In the genomic region with DNA sequence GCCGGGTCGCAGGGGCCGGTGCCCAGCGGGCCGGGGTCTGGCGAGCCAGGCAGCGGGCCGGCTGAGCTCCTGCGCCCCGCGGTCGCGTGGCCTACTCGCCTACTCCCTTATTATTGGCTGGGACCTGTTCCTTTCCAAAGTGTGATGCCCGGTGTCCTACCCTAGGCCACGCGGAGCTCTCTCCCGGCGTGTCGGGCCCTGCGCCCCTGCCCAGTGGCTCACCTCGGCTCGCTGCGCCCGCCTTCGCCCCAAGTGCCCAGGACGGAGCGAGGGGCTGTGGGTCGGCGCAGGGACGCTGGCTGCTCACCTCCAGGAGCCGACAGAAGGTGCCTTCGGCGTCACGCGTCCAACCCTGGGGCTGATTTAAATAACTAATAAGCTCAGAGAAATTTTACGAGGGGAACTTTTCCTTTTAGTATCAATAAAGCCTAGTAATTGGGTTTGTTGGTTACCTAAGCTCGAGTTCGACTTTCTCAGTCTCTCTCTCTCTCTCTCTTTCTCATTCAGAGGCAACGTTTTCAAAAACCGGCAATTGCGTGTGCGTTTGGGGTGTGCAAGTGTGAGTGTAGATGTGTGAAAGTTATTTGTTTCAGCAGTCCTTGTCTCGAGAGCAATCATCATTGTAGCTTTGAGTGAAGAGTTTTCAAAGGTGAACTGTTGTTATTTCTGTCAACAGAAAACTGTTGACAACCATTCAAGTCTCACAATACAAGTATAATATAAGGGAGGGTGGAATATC, we compare ENCODE assay signal across 11 cellular contexts. TPM values are rescaled to one million over a fixed set of nuclear protein-coding genes. Genes with fewer than 3 reads are reported as not detected.
DNase-seq lines count a peak whose midpoint lies in the region; ATAC-seq, FAIRE-seq and TF ChIP-seq lines count a peak whose summit lies in the region.
"Had no signal": no experiment of that assay in that cellular context is flagged by ENCODE, and none has a peak within 500 bp of the region (broad histone marks: within the 10 kb centered on the region; RNA-seq: fewer than 3 reads in every experiment).

No MANE protein-coding gene starts in this region.

- DNase-seq in activated naive CD4-positive, alpha-beta T cell treated with anti-CD3 and anti-CD28 coated beads, Interleukin-2, amount 10 ng/mL, durations not matched to agents 7 days and 5 days, result no peak
- DNase-seq in activated naive CD4-positive, alpha-beta T cell treated with anti-CD3 and anti-CD28 coated beads, Interleukin-2, amount 50 U/mL, for 16 hours, result no peak
- DNase-seq in astrocyte of the cerebellum (ENCODE audit: low read depth), result no peak
- DNase-seq in mesendoderm, result no peak
- no peak for DNase-seq in heart left ventricle
- DNase-seq in NCI-H2196 treated with DMSO at 0.1 percent for 48 hours (lab: John Stamatoyannopoulos, UW; ENCODE audit: unreplicated experiment), result no peak
- no peak for DNase-seq in urothelium cell line (ENCODE audit: low spot score)
- DNase-seq: NCI-H2029 treated with DMSO at 0.1 percent for 48 hours, OCI-M1 had no signal

- peak overlapping the region; percentile 44 for H3K4me3 ChIP-seq in astrocyte of the cerebellum (ENCODE audit: low read depth, low read length)
- H3K4me3 ChIP-seq in mesendoderm (ENCODE audit: low read length), result no peak overlapping the region
- peak overlapping the region in 1 of 12 donors; percentile 8 for H3K4me3 ChIP-seq in heart left ventricle
- H3K4me3 ChIP-seq: BLaER1 had no signal

- WGBS in mesendoderm (ENCODE audit: extremely low coverage, insufficient coverage, low lambda C conversion rate), result no CpG with 5 or more reads among the region's 44 CpGs
- 4 to 9% (median 6%) methylated on average over 15 to 44 of the region's 44 CpGs for WGBS in heart left ventricle, 4 donors

- H3K56ac ChIP-seq in mesendoderm (ENCODE audit: low read length), result no peak overlapping the region

- no peak overlapping the region for H3K18ac ChIP-seq in mesendoderm (ENCODE audit: low read length)

- H4K5ac ChIP-seq in mesendoderm (ENCODE audit: low read length), result no peak overlapping the region

- no peak overlapping the region for H3K4ac ChIP-seq in mesendoderm (ENCODE audit: low read depth, low read length)

- H3K27me3 Mint-ChIP-seq in activated naive CD4-positive, alpha-beta T cell treated with anti-CD3 and anti-CD28 coated beads, Interleukin-2, amount 10 ng/mL, durations not matched to agents 7 days and 5 days, result peaks cover 98% of the 10 kb centered on the region

- H2BK120ac ChIP-seq in mesendoderm (ENCODE audit: low read depth, low read length), result no peak overlapping the region

- H2BK15ac ChIP-seq in mesendoderm (replicated peaks; ENCODE audit: low read depth), result no peak overlapping the region

- H3K27ac Mint-ChIP-seq in activated naive CD4-positive, alpha-beta T cell treated with anti-CD3 and anti-CD28 coated beads, Interleukin-2, amount 10 ng/mL, durations not matched to agents 7 days and 5 days, result peak overlapping the region; percentile 75

- TF ChIP-seq CTCF in astrocyte of the cerebellum (IDR thresholded peaks at IDR 0.05; ENCODE audit: low read depth, low read length, missing control alignments) (no peak), heart left ventricle (IDR thresholded peaks at IDR 0.05) (no peak)

- in situ Hi-C loops in astrocyte of the cerebellum (cut with HindIII; ENCODE audit: low sequenced_read_pairs), result no loop called here

- H3K9ac ChIP-seq in mesendoderm (ENCODE audit: low read length), result no peak overlapping the region
- H3K9ac ChIP-seq: BLaER1 had no signal

- H3K9me3 ChIP-seq in heart left ventricle, result no peaks in the 10 kb centered on the region

- H3K79me1 ChIP-seq in mesendoderm (ENCODE audit: low read length), result no peaks in the 10 kb centered on the region

- H3K4me1 ChIP-seq in mesendoderm (ENCODE audit: control insufficient read depth, low read depth, low read length) (peaks cover 2% of the 10 kb centered on the region), heart left ventricle (peaks cover 4 to 55% (median 26%) of the 10 kb centered on the region in 12 donors)

- H3K27me3 ChIP-seq in mesendoderm (ENCODE audit: insufficient read depth, low read length, poor library complexity) (peaks cover 74% of the 10 kb centered on the region), heart left ventricle (peaks cover 85 to 100% (median 97%) of the 10 kb centered on the region in 9 donors)

- no peak for TF ChIP-seq POLR2A in heart left ventricle (IDR thresholded peaks at IDR 0.05)

- no peak for ATAC-seq in heart left ventricle

- CTCF ChIA-PET in activated naive CD4-positive, alpha-beta T cell treated with anti-CD3 and anti-CD28 coated beads, Interleukin-2, amount 10 ng/mL, durations not matched to agents 7 days and 5 days (lab: Charles Lee), result no interaction called here

- peak overlapping the region; percentile 11 for H3K4me2 ChIP-seq in mesendoderm (ENCODE audit: low read length)
- H3K4me2 ChIP-seq: BLaER1 had no signal

- FAIRE-seq in urothelium cell line (lab: Jason Lieb, UNC), result no peak

- no peak overlapping the region for H4K8ac ChIP-seq in mesendoderm (ENCODE audit: low read depth, low read length)

- H3K36me3 ChIP-seq in mesendoderm (ENCODE audit: control insufficient read depth, insufficient read depth, low read length) (no peaks in the 10 kb centered on the region), heart left ventricle (no peaks in the 10 kb centered on the region)
- H3K36me3 ChIP-seq: BLaER1 had no signal

- intact Hi-C loops in heart left ventricle (cut with DNase I), result no loop called here

- H3K4me3 Mint-ChIP-seq in activated naive CD4-positive, alpha-beta T cell treated with anti-CD3 and anti-CD28 coated beads, Interleukin-2, amount 10 ng/mL, durations not matched to agents 7 days and 5 days, result no peak overlapping the region

- H2BK5ac ChIP-seq in mesendoderm (ENCODE audit: low read length), result no peak overlapping the region

- no peak overlapping the region for H3K23ac ChIP-seq in mesendoderm (ENCODE audit: low read length)

- H3K4me1 Mint-ChIP-seq in activated naive CD4-positive, alpha-beta T cell treated with anti-CD3 and anti-CD28 coated beads, Interleukin-2, amount 10 ng/mL, durations not matched to agents 7 days and 5 days, result peaks cover 25% of the 10 kb centered on the region

- H2AK5ac ChIP-seq in mesendoderm (ENCODE audit: low read length), result no peak overlapping the region

- H3K36me3 Mint-ChIP-seq in activated naive CD4-positive, alpha-beta T cell treated with anti-CD3 and anti-CD28 coated beads, Interleukin-2, amount 10 ng/mL, durations not matched to agents 7 days and 5 days, result peaks cover 14% of the 10 kb centered on the region

- H3K27ac ChIP-seq in mesendoderm (ENCODE audit: low read depth, low read length) (no peak overlapping the region), temporal lobe (ENCODE audit: low read depth, low read length) (peak overlapping the region; percentile 44), heart left ventricle (no peak overlapping the region)
- H3K27ac ChIP-seq: BLaER1 had no signal

- H3K79me2 ChIP-seq in mesendoderm (ENCODE audit: control insufficient read depth, insufficient read depth, low read length), result no peaks in the 10 kb centered on the region

- H3K9me3 Mint-ChIP-seq in activated naive CD4-positive, alpha-beta T cell treated with anti-CD3 and anti-CD28 coated beads, Interleukin-2, amount 10 ng/mL, durations not matched to agents 7 days and 5 days, result no peaks in the 10 kb centered on the region

RNA-seq across cellular contexts. Expression of a gene that starts 7.0 kb away (rescaled TPM):
- polyA plus RNA-seq in mesendoderm (2013, experiment 1 of 2), result 2.6 TPM
- polyA plus RNA-seq in mesendoderm (2013, experiment 2 of 2), result 2.5 TPM
- 310 TPM for total RNA-seq in temporal lobe
- 1 to 10 TPM in 6 of 9 donors, under 1 TPM in 3; 0.52 to 3.3 (median 1.3) TPM for total RNA-seq in heart left ventricle
- under 1 TPM; 0.38 to 0.54 TPM for polyA plus RNA-seq in heart left ventricle

Comparison
In these comparisons a context has a peak if more than half of its experiments do, and no peak if none do; other contexts are left out.
1. RNA of a gene that starts 7.0 kb away (total RNA-seq): 310 TPM in temporal lobe (single experiment); 0.52 to 3.3 TPM in heart left ventricle; every median in the first group is over 10 times any median in the second.